1 cellular context compared by ENCODE assay signal in genomic region chr10:133235891-133236321, GRCh38.
TF ChIP-seq lines count a peak whose summit lies in the region.

No MANE protein-coding gene starts in this region.

TF ChIP-seq in K562, 482 proteins besides CTCF, POLR2A, EP300 and RAD21:
- TF ChIP-seq MGA (IDR thresholded peaks at IDR 0.05) (no peak), CHD1 (IDR thresholded peaks at IDR 0.05; ENCODE audit: low read length) (no peak), ZKSCAN8 (CRISPR knock-in tag; IDR thresholded peaks at IDR 0.05) (no peak), TSHZ1 (CRISPR knock-in tag; IDR thresholded peaks at IDR 0.05) (no peak), TFE3 (CRISPR knock-in tag; IDR thresholded peaks at IDR 0.05) (no peak), SREBF2 (CRISPR knock-in tag; IDR thresholded peaks at IDR 0.05) (no peak), CBX2 (IDR thresholded peaks at IDR 0.05; ENCODE audit: insufficient read depth, low read length, poor library complexity, severe bottlenecking) (no peak), ADNP (tag; IDR thresholded peaks at IDR 0.05) (no peak), FOXJ3 (CRISPR knock-in tag; IDR thresholded peaks at IDR 0.05) (no peak)
TF ChIP-seq in K562: peak in this region for 0.
